1 cellular context compared by ENCODE assay signal in genomic region chr1:82483146-82483545, GRCh38.
TF ChIP-seq lines count a peak whose summit lies in the region.

No MANE protein-coding gene starts in this region.

TF ChIP-seq in WTC11, 78 proteins besides CTCF, POLR2A, EP300 and RAD21 (continued from another document):
- TF ChIP-seq USF1 (CRISPR knock-in tag; IDR thresholded peaks at IDR 0.05), result no peak
- TF ChIP-seq NFE2L1 (CRISPR knock-in tag; IDR thresholded peaks at IDR 0.05), result no peak
- TF ChIP-seq ZNF263 (CRISPR knock-in tag; IDR thresholded peaks at IDR 0.05; ENCODE audit: low read depth), result no peak
- TF ChIP-seq PREB (CRISPR knock-in tag; IDR thresholded peaks at IDR 0.05; ENCODE audit: borderline replicate concordance), result no peak
- TF ChIP-seq SMAD4 (CRISPR knock-in tag; IDR thresholded peaks at IDR 0.05), result no peak
- TF ChIP-seq GRHL2 (CRISPR knock-in tag; IDR thresholded peaks at IDR 0.05; ENCODE audit: insufficient replicate concordance, severe bottlenecking), result no peak
- TF ChIP-seq JUN (CRISPR knock-in tag; IDR thresholded peaks at IDR 0.05), result no peak
- no peak for TF ChIP-seq STAT6 (CRISPR knock-in tag; conservative IDR thresholded peaks at IDR 0.05; ENCODE audit: low read depth)
- no peak for TF ChIP-seq CREM (CRISPR knock-in tag; IDR thresholded peaks at IDR 0.05)
- no peak for TF ChIP-seq ZMAT4 (CRISPR knock-in tag; IDR thresholded peaks at IDR 0.05)
- no peak for TF ChIP-seq ZSCAN18 (CRISPR knock-in tag; IDR thresholded peaks at IDR 0.05)
